In genomic region chr6:118228856-118229255, GRCh38 we compare ENCODE assay signal across 24 cellular contexts.
"Had no signal": no experiment of that assay in that cellular context is flagged by ENCODE, and none has a peak within 500 bp of the region (broad histone marks: within the 10 kb centered on the region; RNA-seq: fewer than 3 reads in every experiment).

No MANE protein-coding gene starts in this region.

- H3K4me3 Mint-ChIP-seq: mesothelial cell of epicardium, naive B cell had no signal

- FAIRE-seq: colon, endothelial cell of umbilical vein, islet of Langerhans, keratinocyte had no signal

- H3K27me3 ChIP-seq: dorsolateral prefrontal cortex, esophagus muscularis mucosa, foreskin keratinocyte, gastrocnemius medialis, heart right ventricle, left lung had no signal

- DNase-seq: dermis blood vessel endothelial cell; dorsolateral prefrontal cortex; effector CD4-positive, alpha-beta T cell; effector memory CD4-positive, alpha-beta T cell; foreskin keratinocyte; gastrocnemius medialis; glutamatergic neuron; head of caudate nucleus; heart right ventricle; hippocampal formation; left cardiac atrium; left lung; left ventricle myocardium superior; lower lobe of right lung; mesenchymal stem cell; mucosa of descending colon; naive B cell had no signal

- H3K4me3 ChIP-seq: coronary artery, dorsolateral prefrontal cortex, esophagus muscularis mucosa, gastrocnemius medialis, heart right ventricle, left lung, lower lobe of right lung, mucosa of descending colon had no signal

- H3K4me1 Mint-ChIP-seq: mesothelial cell of epicardium, naive B cell had no signal

- ATAC-seq: foreskin keratinocyte, gastrocnemius medialis, heart right ventricle, left cardiac atrium, left lung, left ventricle myocardium superior, lower lobe of right lung, mucosa of descending colon had no signal

- H3K36me3 ChIP-seq: esophagus muscularis mucosa, gastrocnemius medialis, heart right ventricle, left lung, lower lobe of right lung had no signal

- H3K36me3 Mint-ChIP-seq: mesothelial cell of epicardium, naive B cell had no signal

- H3K27ac Mint-ChIP-seq: mesothelial cell of epicardium, naive B cell had no signal
